11 cellular contexts compared by ENCODE assay signal in genomic region chr17:17593222-17593620, GRCh38. TPM values are rescaled to one million over a fixed set of nuclear protein-coding genes. Genes with fewer than 3 reads are reported as not detected.
A peak's percentile ranks its signal among the peaks of the same experiment; 100 is the strongest.
DNase-seq lines count a peak whose midpoint lies in the region; ATAC-seq and TF ChIP-seq lines count a peak whose summit lies in the region.
"Had no signal": no experiment of that assay in that cellular context is flagged by ENCODE, and none has a peak within 500 bp of the region (broad histone marks: within the 10 kb centered on the region; RNA-seq: fewer than 3 reads in every experiment).

No MANE protein-coding gene starts in this region.

- peak overlapping the region; percentile 49 for H3K27ac Mint-ChIP-seq in activated naive CD4-positive, alpha-beta T cell treated with anti-CD3 and anti-CD28 coated beads, Interleukin-2, amount 10 ng/mL, durations not matched to agents 7 days and 5 days
- H3K27ac Mint-ChIP-seq in stimulated activated naive CD8-positive, alpha-beta T cell treated with anti-CD3 and anti-CD28 coated beads, Interleukin-15, amount 100 ng/mL, for 72 hours, result peak overlapping the region in 1 of 2 donors; percentile 91

- H3K9me3 Mint-ChIP-seq in activated naive CD4-positive, alpha-beta T cell treated with anti-CD3 and anti-CD28 coated beads, Interleukin-2, amount 10 ng/mL, durations not matched to agents 7 days and 5 days, result no peaks in the 10 kb centered on the region
- no peaks in the 10 kb centered on the region for H3K9me3 Mint-ChIP-seq in stimulated activated naive CD8-positive, alpha-beta T cell treated with anti-CD3 and anti-CD28 coated beads, Interleukin-15, amount 100 ng/mL, for 72 hours

- H3K4me3 Mint-ChIP-seq in activated naive CD4-positive, alpha-beta T cell treated with anti-CD3 and anti-CD28 coated beads, Interleukin-2, amount 10 ng/mL, durations not matched to agents 7 days and 5 days, result peak overlapping the region; percentile 13
- peak overlapping the region; percentile 90 to 95 for H3K4me3 Mint-ChIP-seq in stimulated activated naive CD8-positive, alpha-beta T cell treated with anti-CD3 and anti-CD28 coated beads, Interleukin-15, amount 100 ng/mL, for 72 hours

- intact Hi-C loops in sciatic nerve (cut with DNase I), result no loop called here

- CTCF ChIA-PET in activated naive CD4-positive, alpha-beta T cell treated with anti-CD3 and anti-CD28 coated beads, Interleukin-2, amount 10 ng/mL, durations not matched to agents 7 days and 5 days (lab: Charles Lee), result no interaction called here

- no peaks in the 10 kb centered on the region for H3K36me3 Mint-ChIP-seq in activated naive CD4-positive, alpha-beta T cell treated with anti-CD3 and anti-CD28 coated beads, Interleukin-2, amount 10 ng/mL, durations not matched to agents 7 days and 5 days

- 0 out of 2 replicates have a peak, but pooled peaks have one; percentile 6 for TF ChIP-seq POLR2A in Raji (IDR thresholded peaks at IDR 0.05; ENCODE audit: insufficient read depth, low read depth, low read length)

- DNase-seq in activated naive CD4-positive, alpha-beta T cell treated with anti-CD3 and anti-CD28 coated beads, Interleukin-2, amount 10 ng/mL, durations not matched to agents 7 days and 5 days, result no peak
- DNase-seq in activated naive CD4-positive, alpha-beta T cell (lab: John Stamatoyannopoulos, UW), result no peak
- no peak for DNase-seq in fibroblast of the aortic adventitia (ENCODE audit: low read depth)
- DNase-seq in stimulated activated naive CD8-positive, alpha-beta T cell treated with anti-CD3 and anti-CD28 coated beads, Interleukin-15, amount 100 ng/mL, for 72 hours, result no peak
- no peak for DNase-seq in sciatic nerve (ENCODE audit: low spot score)
- DNase-seq: GDM1, kidney, NCI-H1694 had no signal

- no peak for ATAC-seq in stimulated activated naive CD8-positive, alpha-beta T cell treated with anti-CD3 and anti-CD28 coated beads, Interleukin-15, amount 100 ng/mL, for 72 hours
- ATAC-seq in GM21423 (IDR thresholded peaks at IDR 0.05; ENCODE audit: unreplicated experiment) (no peak), HG02642 (IDR thresholded peaks at IDR 0.05; ENCODE audit: poor library complexity, unreplicated experiment) (no peak), sciatic nerve (no peak)

- peaks cover 26% of the 10 kb centered on the region for H3K4me1 Mint-ChIP-seq in activated naive CD4-positive, alpha-beta T cell treated with anti-CD3 and anti-CD28 coated beads, Interleukin-2, amount 10 ng/mL, durations not matched to agents 7 days and 5 days
- peaks cover 38% of the 10 kb centered on the region for H3K4me1 Mint-ChIP-seq in stimulated activated naive CD8-positive, alpha-beta T cell treated with anti-CD3 and anti-CD28 coated beads, Interleukin-15, amount 100 ng/mL, for 72 hours

- H3K4me3 ChIP-seq in fibroblast of the aortic adventitia (ENCODE audit: low read depth, low read length), result peak overlapping the region; percentile 72

- no peak for TF ChIP-seq CTCF in fibroblast of the aortic adventitia (IDR thresholded peaks at IDR 0.05; ENCODE audit: insufficient read depth, low read length)

- H3K27me3 Mint-ChIP-seq in activated naive CD4-positive, alpha-beta T cell treated with anti-CD3 and anti-CD28 coated beads, Interleukin-2, amount 10 ng/mL, durations not matched to agents 7 days and 5 days, result no peaks in the 10 kb centered on the region
- H3K27me3 Mint-ChIP-seq in stimulated activated naive CD8-positive, alpha-beta T cell treated with anti-CD3 and anti-CD28 coated beads, Interleukin-15, amount 100 ng/mL, for 72 hours, result no peaks in the 10 kb centered on the region

RNA-seq across cellular contexts. Expression of gene PEMT, which starts 1.7 kb away (rescaled TPM):
- total RNA-seq in fibroblast of the aortic adventitia (ENCODE audit: low replicate concordance) (9.0 and 28.4 TPM in 2 replicates), sciatic nerve (27.6 TPM)
